ENCODE assay signal across 8 cellular contexts in the genomic region with DNA sequence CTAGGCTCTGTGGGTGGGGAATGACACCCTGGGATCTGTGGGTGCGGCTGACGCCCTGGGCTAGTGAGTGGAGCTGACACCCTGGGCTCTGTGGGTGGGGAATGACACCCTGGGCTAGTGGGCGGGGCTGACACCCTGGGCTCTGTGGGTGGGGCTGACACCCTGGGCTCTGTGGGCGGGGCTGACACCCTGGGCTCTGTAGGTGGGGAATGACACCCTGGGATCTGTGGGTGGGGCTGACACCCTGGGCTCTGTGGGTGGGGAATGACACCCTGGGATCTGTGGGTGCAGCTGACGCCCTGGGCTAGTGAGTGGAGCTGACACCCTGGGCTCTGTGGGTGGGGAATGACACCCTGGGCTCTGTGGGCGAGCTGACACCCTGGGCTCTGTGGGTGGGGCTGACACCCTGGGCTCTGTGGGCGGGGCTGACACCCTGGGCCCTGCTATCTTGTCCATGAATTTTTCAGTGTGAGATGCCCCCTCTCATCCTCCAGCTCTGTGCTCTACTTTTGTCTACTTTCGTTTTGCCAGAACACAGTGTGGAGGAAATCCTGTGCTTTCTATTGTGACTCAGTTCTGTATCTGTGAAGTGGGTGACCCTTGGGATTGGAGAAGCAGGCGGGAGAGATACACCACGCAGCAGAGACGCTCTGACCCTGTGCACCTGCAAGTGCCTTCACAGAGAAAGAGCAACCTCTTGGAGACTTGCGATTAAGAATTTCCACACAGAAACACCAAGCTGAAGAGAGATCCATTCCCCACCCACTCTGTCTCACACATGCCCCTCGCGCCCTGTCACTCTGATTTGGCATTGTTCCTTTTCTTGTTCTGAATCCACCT.
DNase-seq lines count a peak whose midpoint lies in the region; ATAC-seq and TF ChIP-seq lines count a peak whose summit lies in the region.
"Not testable (repeated sequence)": the region's sequence is repeated elsewhere in the genome, so short reads cannot be mapped to it uniquely, and the experiment has no call there.

No MANE protein-coding gene starts in this region.

- not testable (repeated sequence) for H3K36me3 Mint-ChIP-seq in CD4-positive, alpha-beta memory T cell; activated CD4-positive, alpha-beta memory T cell treated with anti-CD3 and anti-CD28 coated beads for 36 hours; memory B cell

- H3K27me3 ChIP-seq in CD4-positive, alpha-beta memory T cell (ENCODE audit: insufficient read depth, low read length); OCI-LY3 (ENCODE audit: low read depth, low read length); colonic mucosa: not testable (repeated sequence)

- POLR2A ChIA-PET in CD4-positive, alpha-beta memory T cell (lab: Charles Lee; ENCODE audit: partially characterized antibody); activated CD4-positive, alpha-beta memory T cell treated with anti-CD3 and anti-CD28 coated beads for 36 hours (lab: Charles Lee): not testable (repeated sequence)

- H3K9ac ChIP-seq in OCI-LY3 (ENCODE audit: low read length); colonic mucosa (ENCODE audit: low read depth in 2 of 2, low read length in 2 of 2): not testable (repeated sequence)

- not testable (repeated sequence) for TF ChIP-seq CTCF in OCI-LY3 (IDR thresholded peaks at IDR 0.05; ENCODE audit: low read depth, low read length); colonic mucosa (IDR thresholded peaks at IDR 0.05)

- ATAC-seq in memory B cell (ENCODE audit: low read depth) = peak; percentile 24
- ATAC-seq in stimulated activated naive CD8-positive, alpha-beta T cell treated with anti-CD3 and anti-CD28 coated beads, Interleukin-15, Interleukin-2, amounts not matched to agents 100 U/mL and 50 U/mL, for 24 hours = peak; percentile 91

- H3K36me3 ChIP-seq in CD4-positive, alpha-beta memory T cell (ENCODE audit: insufficient read depth, low read length); OCI-LY3 (replicated peaks; ENCODE audit: low read depth, low read length); colonic mucosa: not testable (repeated sequence)

- H3K4me3 ChIP-seq in CD4-positive, alpha-beta memory T cell (ENCODE audit: low read length in 2 of 2) = peak overlapping the region; percentile 23 to 36
- peak overlapping the region; percentile 64 for H3K4me3 ChIP-seq in OCI-LY3 (ENCODE audit: low read length)
- not testable (repeated sequence) for H3K4me3 ChIP-seq in colonic mucosa

- peak overlapping the region; percentile 86 for H3K4me2 ChIP-seq in OCI-LY3 (ENCODE audit: low read length)

- not testable (repeated sequence) for H3K9me3 Mint-ChIP-seq in CD4-positive, alpha-beta memory T cell; activated CD4-positive, alpha-beta memory T cell treated with anti-CD3 and anti-CD28 coated beads for 36 hours; memory B cell

- peak overlapping the region; percentile 82 to 96 (median 92) for H3K27ac Mint-ChIP-seq in CD4-positive, alpha-beta memory T cell
- H3K27ac Mint-ChIP-seq in activated CD4-positive, alpha-beta memory T cell treated with anti-CD3 and anti-CD28 coated beads for 36 hours = peak overlapping the region; percentile 38
- not testable (repeated sequence) for H3K27ac Mint-ChIP-seq in memory B cell

- peak; percentile 69 to 92 (median 72) for DNase-seq in CD4-positive, alpha-beta memory T cell
- peak; percentile 60 for DNase-seq in activated CD4-positive, alpha-beta memory T cell treated with anti-CD3 and anti-CD28 coated beads for 36 hours
- DNase-seq in activated effector memory CD4-positive, alpha-beta T cell treated with Interleukin-2 at 50 U/mL for 16 hours = peak; percentile 61
- DNase-seq in colonic mucosa = peak; percentile 69
- not testable (repeated sequence) for DNase-seq in memory B cell (ENCODE audit: low spot score in 2 of 2)
- DNase-seq in stimulated activated CD4-positive, alpha-beta T cell treated with anti-CD3 and anti-CD28 coated beads, Interleukin-2, amount 100 ng/mL, for 24 hours = peak; percentile 26 to 34
- DNase-seq in stimulated activated naive CD8-positive, alpha-beta T cell treated with anti-CD3 and anti-CD28 coated beads, Interleukin-15, Interleukin-2, amounts not matched to agents 100 U/mL and 50 U/mL, for 24 hours = peak; percentile 20

- H3K79me2 ChIP-seq in OCI-LY3 (ENCODE audit: low read length) = not testable (repeated sequence)

- peak overlapping the region; percentile 68 to 91 (median 80) for H3K4me3 Mint-ChIP-seq in CD4-positive, alpha-beta memory T cell
- H3K4me3 Mint-ChIP-seq in activated CD4-positive, alpha-beta memory T cell treated with anti-CD3 and anti-CD28 coated beads for 36 hours = not testable (repeated sequence)
- H3K4me3 Mint-ChIP-seq in memory B cell = peak overlapping the region; percentile 70

- peaks cover 16 to 35% (median 23%) of the 10 kb centered on the region in 4 donors for H3K4me1 Mint-ChIP-seq in CD4-positive, alpha-beta memory T cell
- H3K4me1 Mint-ChIP-seq in activated CD4-positive, alpha-beta memory T cell treated with anti-CD3 and anti-CD28 coated beads for 36 hours (ENCODE audit: low read depth) = peaks cover 15% of the 10 kb centered on the region
- H3K4me1 Mint-ChIP-seq in memory B cell = not testable (repeated sequence)

- H3K27ac ChIP-seq in CD4-positive, alpha-beta memory T cell (ENCODE audit: low read depth, low read length) = peak overlapping the region; percentile 57
- H3K27ac ChIP-seq in OCI-LY3 (ENCODE audit: low read length); colonic mucosa: not testable (repeated sequence)

- H3K27me3 Mint-ChIP-seq in CD4-positive, alpha-beta memory T cell; activated CD4-positive, alpha-beta memory T cell treated with anti-CD3 and anti-CD28 coated beads for 36 hours: not testable (repeated sequence)
- peaks cover 10% of the 10 kb centered on the region for H3K27me3 Mint-ChIP-seq in memory B cell

- CTCF ChIA-PET in CD4-positive, alpha-beta memory T cell (lab: Charles Lee; ENCODE audit: partially characterized antibody) = interaction anchor here (1.5 kb wide), 1 partner anchor 152 kb away, joined by 3 read pairs; no protein-coding TSS in a partner anchor
- CTCF ChIA-PET in activated CD4-positive, alpha-beta memory T cell treated with anti-CD3 and anti-CD28 coated beads for 36 hours (lab: Charles Lee) = interaction anchor here (0.6 to 1.1 kb wide), 3 partner anchors 40 to 1795 kb away, joined by 3 to 4 read pairs (median 3); no protein-coding TSS in a partner anchor

- H4K20me1 ChIP-seq in OCI-LY3 (ENCODE audit: insufficient read depth, low read length) = not testable (repeated sequence)

- H3K9me3 ChIP-seq in CD4-positive, alpha-beta memory T cell (ENCODE audit: control insufficient read depth in 1 of 2, low read length in 2 of 2); OCI-LY3 (ENCODE audit: insufficient read depth, low read length); colonic mucosa: not testable (repeated sequence)

- intact Hi-C loops in CD4-positive, alpha-beta memory T cell (cut with micrococcal nuclease); activated CD4-positive, alpha-beta memory T cell treated with anti-CD3 and anti-CD28 coated beads for 36 hours (cut with micrococcal nuclease); colonic mucosa (cut with DNase I): not testable (repeated sequence)

- H3K4me1 ChIP-seq in CD4-positive, alpha-beta memory T cell (ENCODE audit: insufficient read depth, low read length) = peaks cover 33% of the 10 kb centered on the region
- not testable (repeated sequence) for H3K4me1 ChIP-seq in OCI-LY3 (ENCODE audit: low read length); colonic mucosa

- peak overlapping the region; percentile 74; the same call in 1 of the 2 replicates for H2AFZ ChIP-seq in OCI-LY3 (ENCODE audit: low read depth, low read length)
